ENCODE assay signal across 22 cellular contexts in genomic region chr11:120121336-120121735, GRCh38. TPM values are rescaled to one million over a fixed set of nuclear protein-coding genes. Genes with fewer than 3 reads are reported as not detected.
DNase-seq lines count a peak whose midpoint lies in the region; ATAC-seq and TF ChIP-seq lines count a peak whose summit lies in the region.
"Had no signal": no experiment of that assay in that cellular context is flagged by ENCODE, and none has a peak within 500 bp of the region (broad histone marks: within the 10 kb centered on the region; RNA-seq: fewer than 3 reads in every experiment).

No MANE protein-coding gene starts in this region.

- no peak for TF ChIP-seq POLR2A in upper lobe of left lung (IDR thresholded peaks at IDR 0.05)

- H3K27ac Mint-ChIP-seq in activated CD4-positive, alpha-beta T cell treated with anti-CD3 and anti-CD28 coated beads for 36 hours: no peak overlapping the region
- H3K27ac Mint-ChIP-seq: activated naive CD4-positive, alpha-beta T cell treated with anti-CD3 and anti-CD28 coated beads, Interleukin-2, amount 10 ng/mL, durations not matched to agents 7 days and 5 days; naive thymus-derived CD8-positive, alpha-beta T cell; T-helper 1 cell treated with Interleukin-12 subunit alpha and Interleukin-12 subunit beta and Interleukin-4 antibody, amounts not matched to agents 30 μg/mL and 1 μg/mL, for 36 hours had no signal

- POLR2A ChIA-PET in activated CD4-positive, alpha-beta T cell treated with anti-CD3 and anti-CD28 coated beads for 36 hours (lab: Charles Lee): no interaction called here

- peak overlapping the region; percentile 39 for H3K9ac ChIP-seq in mucosa of stomach (ENCODE audit: low read length)
- H3K9ac ChIP-seq: GM23248 had no signal

- H3K9me3 ChIP-seq in mucosa of stomach (ENCODE audit: control insufficient read depth, low read length) (no peaks in the 10 kb centered on the region), upper lobe of left lung (no peaks in the 10 kb centered on the region)
- H3K9me3 ChIP-seq: ascending aorta, SJCRH30 had no signal

- H3K4me3 ChIP-seq in epithelial cell of esophagus (ENCODE audit: low read length) (no peak overlapping the region), mucosa of stomach (ENCODE audit: low read length) (no peak overlapping the region), upper lobe of left lung (no peak overlapping the region)
- H3K4me3 ChIP-seq: ascending aorta, GM23248, lung, SJCRH30 had no signal

- H3K36me3 ChIP-seq in mucosa of stomach (ENCODE audit: control insufficient read depth, insufficient read depth, low read length) (no peaks in the 10 kb centered on the region), upper lobe of left lung (no peaks in the 10 kb centered on the region)
- H3K36me3 ChIP-seq: ascending aorta, SJCRH30 had no signal

- H3K27ac ChIP-seq in upper lobe of left lung: peak overlapping the region; percentile 14 to 57 (median 43)
- H3K27ac ChIP-seq: ascending aorta, GM23248, SJCRH30 had no signal

- H3K36me3 Mint-ChIP-seq in activated CD4-positive, alpha-beta T cell treated with anti-CD3 and anti-CD28 coated beads for 36 hours (ENCODE audit: low read depth): no peaks in the 10 kb centered on the region
- H3K36me3 Mint-ChIP-seq: activated naive CD4-positive, alpha-beta T cell treated with anti-CD3 and anti-CD28 coated beads, Interleukin-2, amount 10 ng/mL, durations not matched to agents 7 days and 5 days; naive thymus-derived CD8-positive, alpha-beta T cell had no signal

- no peaks in the 10 kb centered on the region for H3K27me3 ChIP-seq in mucosa of stomach (ENCODE audit: control insufficient read depth, insufficient read depth, low read length)
- H3K27me3 ChIP-seq in upper lobe of left lung: no peaks in the 10 kb centered on the region
- H3K27me3 ChIP-seq: ascending aorta, SJCRH30 had no signal

- H3K4me1 ChIP-seq in mucosa of stomach (ENCODE audit: control insufficient read depth, insufficient read depth, low read length) (peaks cover 40% of the 10 kb centered on the region), upper lobe of left lung (peaks cover 0 to 13% (median 6%) of the 10 kb centered on the region in 4 donors)
- H3K4me1 ChIP-seq: ascending aorta, SJCRH30 had no signal

- TF ChIP-seq EP300 in upper lobe of left lung (IDR thresholded peaks at IDR 0.05): no peak

- intact Hi-C loops in activated CD4-positive, alpha-beta T cell treated with anti-CD3 and anti-CD28 coated beads for 36 hours (cut with DNase I, micrococcal nuclease): no loop called here

- no peaks in the 10 kb centered on the region for H3K27me3 Mint-ChIP-seq in activated CD4-positive, alpha-beta T cell treated with anti-CD3 and anti-CD28 coated beads for 36 hours
- H3K27me3 Mint-ChIP-seq: activated naive CD4-positive, alpha-beta T cell treated with anti-CD3 and anti-CD28 coated beads, Interleukin-2, amount 10 ng/mL, durations not matched to agents 7 days and 5 days had no signal

- ATAC-seq in upper lobe of left lung (ENCODE audit: low FRiP score in 2 of 2): peak in 1 of 2 donors; percentile 1
- no peak for ATAC-seq in activated CD4-positive, alpha-beta T cell treated with anti-CD3 and anti-CD28 coated beads for 36 hours
- no peak for ATAC-seq in HG02981 (IDR thresholded peaks at IDR 0.05; ENCODE audit: unreplicated experiment)
- ATAC-seq: activated T-cell treated with anti-CD3 and anti-CD28 coated beads, Interleukin-2, amount 50 U/mL, for 4 hours; naive thymus-derived CD8-positive, alpha-beta T cell had no signal

- no peak overlapping the region for H3K4me3 Mint-ChIP-seq in activated CD4-positive, alpha-beta T cell treated with anti-CD3 and anti-CD28 coated beads for 36 hours
- H3K4me3 Mint-ChIP-seq: activated naive CD4-positive, alpha-beta T cell treated with anti-CD3 and anti-CD28 coated beads, Interleukin-2, amount 10 ng/mL, durations not matched to agents 7 days and 5 days; activated T-cell treated with anti-CD3 and anti-CD28 coated beads, Interleukin-2, amount 50 U/mL, for 4 hours; naive thymus-derived CD8-positive, alpha-beta T cell; T-helper 1 cell treated with Interleukin-12 subunit alpha and Interleukin-12 subunit beta and Interleukin-4 antibody, amounts not matched to agents 30 μg/mL and 1 μg/mL, for 36 hours had no signal

- H3K9me3 Mint-ChIP-seq in activated CD4-positive, alpha-beta T cell treated with anti-CD3 and anti-CD28 coated beads for 36 hours (ENCODE audit: low read depth): no peaks in the 10 kb centered on the region
- H3K9me3 Mint-ChIP-seq: activated naive CD4-positive, alpha-beta T cell treated with anti-CD3 and anti-CD28 coated beads, Interleukin-2, amount 10 ng/mL, durations not matched to agents 7 days and 5 days; activated T-cell treated with anti-CD3 and anti-CD28 coated beads, Interleukin-2, amount 50 U/mL, for 4 hours; naive thymus-derived CD8-positive, alpha-beta T cell; T-helper 1 cell treated with Interleukin-12 subunit alpha and Interleukin-12 subunit beta and Interleukin-4 antibody, amounts not matched to agents 30 μg/mL and 1 μg/mL, for 36 hours had no signal

- CTCF ChIA-PET in activated CD4-positive, alpha-beta T cell treated with anti-CD3 and anti-CD28 coated beads for 36 hours (lab: Charles Lee): no interaction called here

- WGBS in upper lobe of left lung, 2 donors: 56 to 75% methylated on average over 2 to 3 of the region's 3 CpGs

- peak; percentile 43 for DNase-seq in M059J (ENCODE audit: low read depth)
- DNase-seq in epithelial cell of esophagus (ENCODE audit: low read depth): peak; percentile 92
- DNase-seq in upper lobe of left lung: no peak
- no peak for DNase-seq in activated CD4-positive, alpha-beta T cell treated with anti-CD3 and anti-CD28 coated beads for 36 hours
- DNase-seq in NCI-H2196 (lab: John Stamatoyannopoulos, UW; ENCODE audit: unreplicated experiment): no peak
- DNase-seq: activated naive CD4-positive, alpha-beta T cell treated with anti-CD3 and anti-CD28 coated beads, Interleukin-2, amount 10 ng/mL, durations not matched to agents 7 days and 5 days; activated T-cell treated with anti-CD3 and anti-CD28 coated beads, Interleukin-2, amount 50 U/mL, for 4 hours; effector CD8-positive, alpha-beta T cell; GM23248; naive thymus-derived CD8-positive, alpha-beta T cell; NCI-H1092; NCI-H2029 treated with DMSO at 0.1 percent for 48 hours; NCI-H526; SJCRH30; stimulated activated CD4-positive, alpha-beta T cell treated with anti-CD3 and anti-CD28 coated beads, Interleukin-4, amount 100 ng/mL, for 1 hour had no signal

- TF ChIP-seq CTCF in epithelial cell of esophagus (IDR thresholded peaks at IDR 0.05; ENCODE audit: insufficient read depth, low read depth, low read length, missing control alignments) (no peak), upper lobe of left lung (IDR thresholded peaks at IDR 0.05) (no peak)

- no peaks in the 10 kb centered on the region for H3K4me1 Mint-ChIP-seq in activated CD4-positive, alpha-beta T cell treated with anti-CD3 and anti-CD28 coated beads for 36 hours
- H3K4me1 Mint-ChIP-seq: activated naive CD4-positive, alpha-beta T cell treated with anti-CD3 and anti-CD28 coated beads, Interleukin-2, amount 10 ng/mL, durations not matched to agents 7 days and 5 days; naive thymus-derived CD8-positive, alpha-beta T cell had no signal

RNA-seq across cellular contexts. Expression of gene TRIM29, which starts 16.6 kb away (rescaled TPM):
- 0.32 and 0.49 TPM in 2 replicates for total RNA-seq in M059J (2014; rRNA removed; shearing (Covaris generic))
- total RNA-seq in upper lobe of left lung: 10 to 100 TPM in 2 of 6 donors, 1 to 10 TPM in 4; 2.3 to 36.7 (median 8.4) TPM
- total RNA-seq in activated CD4-positive, alpha-beta T cell treated with anti-CD3 and anti-CD28 coated beads for 36 hours: not detected
- total RNA-seq: activated T-cell treated with anti-CD3 and anti-CD28 coated beads, Interleukin-2, amount 50 U/mL, for 4 hours; chondrocyte; fibroblast of lung; GM23248; naive thymus-derived CD8-positive, alpha-beta T cell; SJCRH30 had no signal

Comparison
In these comparisons a context has a peak if more than half of its experiments do, and no peak if none do; other contexts are left out.
1. DNase-seq: peak in M059J (single experiment) and epithelial cell of esophagus (single experiment); none in upper lobe of left lung (0 of 2), activated CD4-positive, alpha-beta T cell treated with anti-CD3 and anti-CD28 coated beads for 36 hours (single experiment) and NCI-H2196 (single experiment).